In the genomic region with DNA sequence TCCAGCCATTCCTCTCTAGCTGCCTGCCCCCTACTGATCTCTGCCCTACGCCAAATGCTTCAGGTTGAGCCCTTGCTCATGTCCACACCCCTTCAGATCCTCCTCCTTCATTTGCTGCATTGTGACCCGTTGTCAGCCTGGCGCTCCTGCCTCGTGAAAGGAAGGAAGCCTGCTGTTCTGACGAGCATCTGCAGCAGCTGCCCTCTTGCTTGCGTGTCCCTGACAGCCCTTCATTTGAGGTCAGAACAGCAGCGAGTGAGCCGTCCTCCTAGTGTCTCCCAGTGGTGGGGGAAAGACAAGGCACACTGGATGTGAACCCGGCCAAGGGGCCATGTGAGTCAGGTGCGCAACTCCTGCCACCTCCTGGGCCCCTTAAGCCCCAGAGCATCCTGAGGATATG, we compare ENCODE assay signal across 12 cellular contexts. TPM values are rescaled to one million over a fixed set of nuclear protein-coding genes. Genes with fewer than 3 reads are reported as not detected.
A peak's percentile ranks its signal among the peaks of the same experiment; 100 is the strongest.
DNase-seq lines count a peak whose midpoint lies in the region; ATAC-seq, FAIRE-seq and TF ChIP-seq lines count a peak whose summit lies in the region.
"Had no signal": no experiment of that assay in that cellular context is flagged by ENCODE, and none has a peak within 500 bp of the region (broad histone marks: within the 10 kb centered on the region; RNA-seq: fewer than 3 reads in every experiment).

No MANE protein-coding gene starts in this region.

- peak overlapping the region in 1 of 3 experiments; percentile 27; a peak in 1 of 6 replicates for H3K4me3 ChIP-seq in HepG2 (replicated peaks in 1 of 3; ENCODE audit: insufficient read depth in 1 of 3, low read depth in 2 of 3, low read length in 3 of 3)
- no peak overlapping the region for H3K4me3 ChIP-seq in right lobe of liver
- H3K4me3 ChIP-seq in endodermal cell (ENCODE audit: low read length), result no peak overlapping the region

- no peak for TF ChIP-seq RAD21 in HepG2 (CRISPR knock-in tag; IDR thresholded peaks at IDR 0.05)

- H3K4me1 Mint-ChIP-seq in endodermal cell, result peaks cover 13% of the 10 kb centered on the region
- H3K4me1 Mint-ChIP-seq in activated T-helper 1 cell treated with anti-CD3 and anti-CD28 coated beads, Interleukin-12 subunit alpha, Interleukin-12 subunit beta, Interleukin-2, Interleukin-4 antibody, amounts not matched to agents 30 ng/mL and 10 ng/mL and 1 ng/mL, durations not matched to agents 14 hours and 24 hours and 36 hours (ENCODE audit: low read depth), result peaks cover 11% of the 10 kb centered on the region

- BruUV-seq in HepG2 (replicated peaks; lab: Mats Ljungman, UMichigan), result no TSS peak

- H3K27me3 ChIP-seq in HepG2 (ENCODE audit: control insufficient read depth in 1 of 2, insufficient read depth in 2 of 2, low read length in 2 of 2), result peaks cover 6 to 39% of the 10 kb centered on the region in 2 experiments
- peaks cover 6 to 11% of the 10 kb centered on the region in 2 donors for H3K27me3 ChIP-seq in right lobe of liver
- H3K27me3 ChIP-seq in endodermal cell (ENCODE audit: control insufficient read depth, insufficient read depth, low read length, poor library complexity, severe bottlenecking), result peaks cover 33% of the 10 kb centered on the region

- no peak for FAIRE-seq in HepG2 (lab: Jason Lieb, UNC)
- FAIRE-seq: RCC 7860 had no signal

- TF ChIP-seq POLR2A in HepG2 (IDR thresholded peaks at IDR 0.05; ENCODE audit: insufficient read depth in 1 of 2, low read depth in 2 of 2, low read length in 2 of 2), result no peak
- no peak for TF ChIP-seq POLR2A in right lobe of liver (IDR thresholded peaks at IDR 0.05)

- 9% methylated on average over 8 of the region's 10 CpGs for WGBS in HepG2 (ENCODE audit: low lambda C conversion rate)
- 3% methylated on average over 6 of the region's 10 CpGs for WGBS in right lobe of liver (ENCODE audit: insufficient coverage, low coverage, low lambda C conversion rate, missing lambda C conversion rate)
- 16 to 24% methylated on average over 10 of the region's 10 CpGs for WGBS in endodermal cell (ENCODE audit: insufficient coverage in 1 of 2, insufficient read length in 1 of 2), 2 experiments

- H3K9ac ChIP-seq in HepG2 (ENCODE audit: insufficient read depth, low read depth, low read length) (no peak overlapping the region), endodermal cell (ENCODE audit: extremely low read depth, low read length, poor library complexity, severe bottlenecking) (no peak overlapping the region)

- intact Hi-C loops in HepG2 (cut with micrococcal nuclease; ENCODE audit: unreplicated experiment) (no loop called here), right lobe of liver (cut with DNase I) (no loop called here), left cardiac atrium (cut with DNase I) (no loop called here)
- intact Hi-C loops in activated T-helper 1 cell treated with anti-CD3 and anti-CD28 coated beads, Interleukin-12 subunit alpha, Interleukin-12 subunit beta, Interleukin-2, Interleukin-4 antibody, amounts not matched to agents 30 ng/mL and 10 ng/mL and 1 ng/mL, durations not matched to agents 14 hours and 24 hours and 36 hours (cut with micrococcal nuclease), result no loop called here

- peak overlapping the region; percentile 64 for H3K4me2 ChIP-seq in HepG2 (ENCODE audit: low read depth, low read length)

- H3K27ac ChIP-seq in HepG2 (ENCODE audit: extremely low read length, insufficient read depth, low read length) (no peak overlapping the region), right lobe of liver (no peak overlapping the region), endodermal cell (ENCODE audit: low read depth, low read length) (no peak overlapping the region)

- no peak overlapping the region for H2AFZ ChIP-seq in HepG2 (ENCODE audit: low read length)

- H3K9me3 ChIP-seq in HepG2 (ENCODE audit: low read length) (no peaks in the 10 kb centered on the region), right lobe of liver (no peaks in the 10 kb centered on the region), endodermal cell (ENCODE audit: control insufficient read depth, low read length) (no peaks in the 10 kb centered on the region)

- H4K20me1 ChIP-seq in HepG2 (ENCODE audit: insufficient read depth, low read length), result no peaks in the 10 kb centered on the region

- H3K36me3 ChIP-seq in HepG2 (replicated peaks in 1 of 2; ENCODE audit: control insufficient read depth in 1 of 2, insufficient read depth in 2 of 2, low read length in 2 of 2) (no peaks in the 10 kb centered on the region), right lobe of liver (no peaks in the 10 kb centered on the region), endodermal cell (ENCODE audit: control insufficient read depth, insufficient read depth, low read length) (no peaks in the 10 kb centered on the region)

- peaks cover 67% of the 10 kb centered on the region for H3K27me3 Mint-ChIP-seq in endodermal cell (ENCODE audit: insufficient read depth)
- H3K27me3 Mint-ChIP-seq in activated T-helper 1 cell treated with anti-CD3 and anti-CD28 coated beads, Interleukin-12 subunit alpha, Interleukin-12 subunit beta, Interleukin-2, Interleukin-4 antibody, amounts not matched to agents 30 ng/mL and 10 ng/mL and 1 ng/mL, durations not matched to agents 14 hours and 24 hours and 36 hours (ENCODE audit: insufficient read depth), result peaks cover 54% of the 10 kb centered on the region

- peak; percentile 40; the same call in 1 of the 2 replicates for TF ChIP-seq CTCF in HepG2 (CRISPR knock-in tag; IDR thresholded peaks at IDR 0.05)
- TF ChIP-seq CTCF in right lobe of liver (IDR thresholded peaks at IDR 0.05), result no peak
- TF ChIP-seq CTCF in endodermal cell (conservative IDR thresholded peaks at IDR 0.05), result peak; percentile 63

- POLR2A ChIA-PET in HepG2 (lab: Yijun Ruan, JAX), result interaction anchor here (0.9 kb wide), 1 partner anchor 15 kb away, joined by 3 read pairs; no protein-coding TSS in a partner anchor

- H3K36me3 Mint-ChIP-seq in endodermal cell (ENCODE audit: low read depth), result no peaks in the 10 kb centered on the region
- H3K36me3 Mint-ChIP-seq in activated T-helper 1 cell treated with anti-CD3 and anti-CD28 coated beads, Interleukin-12 subunit alpha, Interleukin-12 subunit beta, Interleukin-2, Interleukin-4 antibody, amounts not matched to agents 30 ng/mL and 10 ng/mL and 1 ng/mL, durations not matched to agents 14 hours and 24 hours and 36 hours (ENCODE audit: low read depth), result no peaks in the 10 kb centered on the region

- CTCF ChIA-PET in HepG2 (lab: Yijun Ruan, JAX; ENCODE audit: low intra/inter-chr PET ratio, low total read pairs), result no interaction called here

- peaks cover 8% of the 10 kb centered on the region for H3K9me3 Mint-ChIP-seq in endodermal cell
- no peaks in the 10 kb centered on the region for H3K9me3 Mint-ChIP-seq in activated T-helper 1 cell treated with anti-CD3 and anti-CD28 coated beads, Interleukin-12 subunit alpha, Interleukin-12 subunit beta, Interleukin-2, Interleukin-4 antibody, amounts not matched to agents 30 ng/mL and 10 ng/mL and 1 ng/mL, durations not matched to agents 14 hours and 24 hours and 36 hours
- H3K9me3 Mint-ChIP-seq: natural killer cell treated with Interleukin-12 subunit alpha and Interleukin-12 subunit beta and Interleukin-15 and Interleukin-18, amount 100 ng/mL, for 72 hours had no signal

- no peak overlapping the region for H3K4me3 Mint-ChIP-seq in endodermal cell
- H3K4me3 Mint-ChIP-seq in activated T-helper 1 cell treated with anti-CD3 and anti-CD28 coated beads, Interleukin-12 subunit alpha, Interleukin-12 subunit beta, Interleukin-2, Interleukin-4 antibody, amounts not matched to agents 30 ng/mL and 10 ng/mL and 1 ng/mL, durations not matched to agents 14 hours and 24 hours and 36 hours, result no peak overlapping the region
- H3K4me3 Mint-ChIP-seq: natural killer cell treated with Interleukin-12 subunit alpha and Interleukin-12 subunit beta and Interleukin-15 and Interleukin-18, amount 100 ng/mL, for 72 hours had no signal

- TF ChIP-seq EP300 in HepG2 (IDR thresholded peaks at IDR 0.05; ENCODE audit: low read depth in 2 of 2, low read length in 2 of 2) (no peak), HepG2 (CRISPR knock-in tag; IDR thresholded peaks at IDR 0.05; ENCODE audit: borderline replicate concordance) (no peak)

- in situ Hi-C loops in HepG2 (cut with HindIII; ENCODE audit: extremely low pct_ligation_motif_present, low pct_unique_long_range_greater_than_20kb), result no loop called here

- H3K4me1 ChIP-seq in HepG2 (ENCODE audit: insufficient read depth, low read length), result peaks cover 27% of the 10 kb centered on the region
- H3K4me1 ChIP-seq in right lobe of liver, result peaks cover 0 to 5% (median 0%) of the 10 kb centered on the region in 4 donors
- H3K4me1 ChIP-seq in endodermal cell (ENCODE audit: control insufficient read depth, insufficient read depth, low read length), result no peaks in the 10 kb centered on the region

- DNase-seq in HepG2 (ENCODE audit: low spot score) (peak; percentile 31), right lobe of liver (no peak), NCI-H2227 treated with DMSO at 0.1 percent for 48 hours (lab: John Stamatoyannopoulos, UW) (peak; percentile 30), endodermal cell (peak; percentile 87), left cardiac atrium (no peak)
- no peak for DNase-seq in activated T-cell treated with anti-CD3 and anti-CD28 coated beads, Interleukin-2, amount 50 U/mL, for 1 hour
- DNase-seq in activated T-helper 1 cell treated with anti-CD3 and anti-CD28 coated beads, Interleukin-12 subunit alpha, Interleukin-12 subunit beta, Interleukin-2, Interleukin-4 antibody, amounts not matched to agents 30 ng/mL and 10 ng/mL and 1 ng/mL, durations not matched to agents 14 hours and 24 hours and 36 hours (ENCODE audit: low spot score), result no peak
- DNase-seq: stimulated activated CD4-positive, alpha-beta T cell treated with anti-CD3 and anti-CD28 coated beads, Interleukin-1b, Interleukin-23, amount 100 ng/mL, for 48 hours had no signal

- peak; percentile 67 for ATAC-seq in HepG2
- no peak for ATAC-seq in right lobe of liver
- no peak for ATAC-seq in left cardiac atrium
- no peak for ATAC-seq in GM21515 (IDR thresholded peaks at IDR 0.05; ENCODE audit: unreplicated experiment)

- H3K79me2 ChIP-seq in HepG2 (ENCODE audit: insufficient read depth, low read length), result no peaks in the 10 kb centered on the region

- H3K27ac Mint-ChIP-seq in endodermal cell, result no peak overlapping the region
- no peak overlapping the region for H3K27ac Mint-ChIP-seq in activated T-helper 1 cell treated with anti-CD3 and anti-CD28 coated beads, Interleukin-12 subunit alpha, Interleukin-12 subunit beta, Interleukin-2, Interleukin-4 antibody, amounts not matched to agents 30 ng/mL and 10 ng/mL and 1 ng/mL, durations not matched to agents 14 hours and 24 hours and 36 hours
- H3K27ac Mint-ChIP-seq: natural killer cell treated with Interleukin-12 subunit alpha and Interleukin-12 subunit beta and Interleukin-15 and Interleukin-18, amount 100 ng/mL, for 72 hours had no signal

RNA-seq across cellular contexts. Expression of a gene that starts 3.0 kb away (rescaled TPM):
- not detected in 2 replicates for total RNA-seq in HepG2 (2016; rRNA removed; fragmentation: Illumina TruSeq; extraction: Trizol)
- total RNA-seq in HepG2 (2016; cell fraction: cytosol; rRNA removed; fragmentation: Illumina TruSeq; extraction: Trizol; ENCODE audit: low read depth), result not detected in 2 replicates
- not detected in 2 replicates for total RNA-seq in HepG2 (2016; cell fraction: insoluble cytoplasmic fraction; rRNA removed; fragmentation: Illumina TruSeq; extraction: Trizol)
- not detected in 2 replicates for total RNA-seq in HepG2 (2016; cell fraction: membrane; rRNA removed; fragmentation: Illumina TruSeq; extraction: Trizol)
- not detected in 2 replicates for total RNA-seq in HepG2 (2016; cell fraction: nucleus; rRNA removed; fragmentation: Illumina TruSeq; extraction: Trizol)
- polyA plus RNA-seq in HepG2 (2011; rRNA removed), result not detected in 2 replicates
- not detected in 2 replicates for polyA plus RNA-seq in HepG2 (2011; cell fraction: cytosol; rRNA removed)
- not detected in 2 replicates for polyA plus RNA-seq in HepG2 (2011; cell fraction: nucleus; rRNA removed)
- polyA plus RNA-seq in HepG2 (2012), result 0.07 TPM in 1 of 2 replicates, not detected in the other
- polyA plus RNA-seq in HepG2 (2016; cell fraction: cytosol; fragmentation: Illumina TruSeq; extraction: Trizol; ENCODE audit: low read depth), result not detected in 2 replicates
- not detected in 2 replicates for polyA plus RNA-seq in HepG2 (2016; cell fraction: insoluble cytoplasmic fraction; fragmentation: Illumina TruSeq; extraction: Trizol; ENCODE audit: low read depth)
- not detected in 2 replicates for polyA plus RNA-seq in HepG2 (2016; cell fraction: membrane; fragmentation: Illumina TruSeq; extraction: Trizol; ENCODE audit: low read depth)
- polyA plus RNA-seq in HepG2 (2016; cell fraction: nucleus; fragmentation: Illumina TruSeq; extraction: Trizol; ENCODE audit: insufficient read depth, low read depth), result not detected in 2 replicates
- not detected in 2 replicates for polyA minus RNA-seq in HepG2 (2011; rRNA and poly(A)+ RNA removed; ENCODE audit: low replicate concordance)
- polyA minus RNA-seq in HepG2 (2011; cell fraction: cytosol; rRNA and poly(A)+ RNA removed), result not detected in 2 replicates
- not detected in 2 replicates for polyA minus RNA-seq in HepG2 (2011; cell fraction: nucleus; rRNA and poly(A)+ RNA removed)
- not detected for total RNA-seq in right lobe of liver
- 1 to 10 TPM; 2.6 to 7.1 TPM for total RNA-seq in endodermal cell
- 13.3 TPM for polyA plus RNA-seq in endodermal cell (2013, experiment 1 of 2)
- 10.5 TPM for polyA plus RNA-seq in endodermal cell (2013, experiment 2 of 2)
- under 1 TPM; 0.18 to 0.42 TPM for total RNA-seq in left cardiac atrium
- total RNA-seq in activated T-helper 1 cell treated with anti-CD3 and anti-CD28 coated beads, Interleukin-12 subunit alpha, Interleukin-12 subunit beta, Interleukin-2, Interleukin-4 antibody, amounts not matched to agents 30 ng/mL and 10 ng/mL and 1 ng/mL, durations not matched to agents 14 hours and 24 hours and 36 hours, result 0.07 and 0.08 TPM in 2 replicates
- total RNA-seq: subcutaneous adipose tissue had no signal

RNA-seq across cellular contexts. Expression of a gene that starts 14.5 kb away (rescaled TPM):
- total RNA-seq in HepG2 (2016; rRNA removed; fragmentation: Illumina TruSeq; extraction: Trizol), result 23.6 and 24.1 TPM in 2 replicates
- total RNA-seq in HepG2 (2016; cell fraction: cytosol; rRNA removed; fragmentation: Illumina TruSeq; extraction: Trizol; ENCODE audit: low read depth), result 9.5 and 12.0 TPM in 2 replicates
- 19.2 and 25.6 TPM in 2 replicates for total RNA-seq in HepG2 (2016; cell fraction: insoluble cytoplasmic fraction; rRNA removed; fragmentation: Illumina TruSeq; extraction: Trizol)
- total RNA-seq in HepG2 (2016; cell fraction: membrane; rRNA removed; fragmentation: Illumina TruSeq; extraction: Trizol), result 22.5 and 24.6 TPM in 2 replicates
- 23.6 and 28.7 TPM in 2 replicates for total RNA-seq in HepG2 (2016; cell fraction: nucleus; rRNA removed; fragmentation: Illumina TruSeq; extraction: Trizol)
- 54.3 and 55.3 TPM in 2 replicates for polyA plus RNA-seq in HepG2 (2011; rRNA removed)
- polyA plus RNA-seq in HepG2 (2011; cell fraction: cytosol; rRNA removed), result 26.5 and 29.9 TPM in 2 replicates
- 112 and 139 TPM in 2 replicates for polyA plus RNA-seq in HepG2 (2011; cell fraction: nucleus; rRNA removed)
- polyA plus RNA-seq in HepG2 (2012), result 40.4 and 40.6 TPM in 2 replicates
- 10.8 and 12.9 TPM in 2 replicates for polyA plus RNA-seq in HepG2 (2016; cell fraction: cytosol; fragmentation: Illumina TruSeq; extraction: Trizol; ENCODE audit: low read depth)
- 33.3 and 40.1 TPM in 2 replicates for polyA plus RNA-seq in HepG2 (2016; cell fraction: insoluble cytoplasmic fraction; fragmentation: Illumina TruSeq; extraction: Trizol; ENCODE audit: low read depth)
- 24.4 and 28.3 TPM in 2 replicates for polyA plus RNA-seq in HepG2 (2016; cell fraction: membrane; fragmentation: Illumina TruSeq; extraction: Trizol; ENCODE audit: low read depth)
- 82.1 and 94.6 TPM in 2 replicates for polyA plus RNA-seq in HepG2 (2016; cell fraction: nucleus; fragmentation: Illumina TruSeq; extraction: Trizol; ENCODE audit: insufficient read depth, low read depth)
- polyA minus RNA-seq in HepG2 (2011; rRNA and poly(A)+ RNA removed; ENCODE audit: low replicate concordance), result 80.0 and 92.0 TPM in 2 replicates
- 13.9 and 16.4 TPM in 2 replicates for polyA minus RNA-seq in HepG2 (2011; cell fraction: cytosol; rRNA and poly(A)+ RNA removed)
- polyA minus RNA-seq in HepG2 (2011; cell fraction: nucleus; rRNA and poly(A)+ RNA removed), result 55.5 and 59.3 TPM in 2 replicates
- 10 to 100 TPM; 11.9 to 22.3 (median 18.3) TPM for total RNA-seq in right lobe of liver
- 100 to 1,000 TPM in 1 of 2 donors, 10 to 100 TPM in 1; 74.4 to 146 TPM for total RNA-seq in endodermal cell
- polyA plus RNA-seq in endodermal cell (2013, experiment 1 of 2), result 82.8 TPM
- polyA plus RNA-seq in endodermal cell (2013, experiment 2 of 2), result 70.6 TPM
- total RNA-seq in left cardiac atrium, result 10 to 100 TPM; 28.3 to 31.2 TPM
- 79.6 and 89.8 TPM in 2 replicates for total RNA-seq in activated T-helper 1 cell treated with anti-CD3 and anti-CD28 coated beads, Interleukin-12 subunit alpha, Interleukin-12 subunit beta, Interleukin-2, Interleukin-4 antibody, amounts not matched to agents 30 ng/mL and 10 ng/mL and 1 ng/mL, durations not matched to agents 14 hours and 24 hours and 36 hours

RNA-seq across cellular contexts. Expression of a gene that starts 20.2 kb away (rescaled TPM):
- total RNA-seq in HepG2 (2016; rRNA removed; fragmentation: Illumina TruSeq; extraction: Trizol) (38.0 and 40.0 TPM in 2 replicates), right lobe of liver (10 to 100 TPM; 26.7 to 49.5 (median 30.6) TPM), endodermal cell (10 to 100 TPM; 43.3 to 69.2 TPM), left cardiac atrium (10 to 100 TPM; 61.3 to 71.2 TPM)
- 16.6 and 19.7 TPM in 2 replicates for total RNA-seq in HepG2 (2016; cell fraction: cytosol; rRNA removed; fragmentation: Illumina TruSeq; extraction: Trizol; ENCODE audit: low read depth)
- total RNA-seq in HepG2 (2016; cell fraction: insoluble cytoplasmic fraction; rRNA removed; fragmentation: Illumina TruSeq; extraction: Trizol), result 38.4 and 43.8 TPM in 2 replicates
- 33.7 and 38.9 TPM in 2 replicates for total RNA-seq in HepG2 (2016; cell fraction: membrane; rRNA removed; fragmentation: Illumina TruSeq; extraction: Trizol)
- 20.4 and 24.9 TPM in 2 replicates for total RNA-seq in HepG2 (2016; cell fraction: nucleus; rRNA removed; fragmentation: Illumina TruSeq; extraction: Trizol)
- 71.4 and 73.6 TPM in 2 replicates for polyA plus RNA-seq in HepG2 (2011; rRNA removed)
- 68.4 and 72.5 TPM in 2 replicates for polyA plus RNA-seq in HepG2 (2011; cell fraction: cytosol; rRNA removed)
- 96.7 and 97.8 TPM in 2 replicates for polyA plus RNA-seq in HepG2 (2011; cell fraction: nucleus; rRNA removed)
- polyA plus RNA-seq in HepG2 (2012), result 27.8 and 28.6 TPM in 2 replicates
- polyA plus RNA-seq in HepG2 (2016; cell fraction: cytosol; fragmentation: Illumina TruSeq; extraction: Trizol; ENCODE audit: low read depth), result 16.8 and 17.8 TPM in 2 replicates
- 43.9 and 53.4 TPM in 2 replicates for polyA plus RNA-seq in HepG2 (2016; cell fraction: insoluble cytoplasmic fraction; fragmentation: Illumina TruSeq; extraction: Trizol; ENCODE audit: low read depth)
- polyA plus RNA-seq in HepG2 (2016; cell fraction: membrane; fragmentation: Illumina TruSeq; extraction: Trizol; ENCODE audit: low read depth), result 27.8 and 32.9 TPM in 2 replicates
- 43.1 and 49.0 TPM in 2 replicates for polyA plus RNA-seq in HepG2 (2016; cell fraction: nucleus; fragmentation: Illumina TruSeq; extraction: Trizol; ENCODE audit: insufficient read depth, low read depth)
- 54.1 and 62.8 TPM in 2 replicates for polyA minus RNA-seq in HepG2 (2011; rRNA and poly(A)+ RNA removed; ENCODE audit: low replicate concordance)
- polyA minus RNA-seq in HepG2 (2011; cell fraction: cytosol; rRNA and poly(A)+ RNA removed), result 14.6 and 16.3 TPM in 2 replicates
- polyA minus RNA-seq in HepG2 (2011; cell fraction: nucleus; rRNA and poly(A)+ RNA removed), result 9.7 and 12.6 TPM in 2 replicates
- 36.9 TPM for polyA plus RNA-seq in endodermal cell (2013, experiment 1 of 2)
- 34.1 TPM for polyA plus RNA-seq in endodermal cell (2013, experiment 2 of 2)
- total RNA-seq in activated T-helper 1 cell treated with anti-CD3 and anti-CD28 coated beads, Interleukin-12 subunit alpha, Interleukin-12 subunit beta, Interleukin-2, Interleukin-4 antibody, amounts not matched to agents 30 ng/mL and 10 ng/mL and 1 ng/mL, durations not matched to agents 14 hours and 24 hours and 36 hours, result 34.6 and 36.2 TPM in 2 replicates

RNA-seq across cellular contexts. Expression of a gene that starts 40.7 kb away (rescaled TPM):
- total RNA-seq in HepG2 (2016; rRNA removed; fragmentation: Illumina TruSeq; extraction: Trizol) (12.7 and 14.4 TPM in 2 replicates), right lobe of liver (10 to 100 TPM; 10.6 to 20.0 (median 17.0) TPM), endodermal cell (10 to 100 TPM; 30.5 to 60.3 TPM), left cardiac atrium (10 to 100 TPM; 16.8 to 28.5 TPM)
- total RNA-seq in HepG2 (2016; cell fraction: cytosol; rRNA removed; fragmentation: Illumina TruSeq; extraction: Trizol; ENCODE audit: low read depth), result 2.9 and 3.4 TPM in 2 replicates
- 13.3 and 14.0 TPM in 2 replicates for total RNA-seq in HepG2 (2016; cell fraction: insoluble cytoplasmic fraction; rRNA removed; fragmentation: Illumina TruSeq; extraction: Trizol)
- total RNA-seq in HepG2 (2016; cell fraction: membrane; rRNA removed; fragmentation: Illumina TruSeq; extraction: Trizol), result 5.1 and 6.2 TPM in 2 replicates
- 11.6 and 13.4 TPM in 2 replicates for total RNA-seq in HepG2 (2016; cell fraction: nucleus; rRNA removed; fragmentation: Illumina TruSeq; extraction: Trizol)
- 32.4 and 34.2 TPM in 2 replicates for polyA plus RNA-seq in HepG2 (2011; rRNA removed)
- polyA plus RNA-seq in HepG2 (2011; cell fraction: cytosol; rRNA removed), result 22.0 and 28.2 TPM in 2 replicates
- 105 and 110 TPM in 2 replicates for polyA plus RNA-seq in HepG2 (2011; cell fraction: nucleus; rRNA removed)
- polyA plus RNA-seq in HepG2 (2012), result 22.9 and 25.8 TPM in 2 replicates
- 2.6 and 2.9 TPM in 2 replicates for polyA plus RNA-seq in HepG2 (2016; cell fraction: cytosol; fragmentation: Illumina TruSeq; extraction: Trizol; ENCODE audit: low read depth)
- polyA plus RNA-seq in HepG2 (2016; cell fraction: insoluble cytoplasmic fraction; fragmentation: Illumina TruSeq; extraction: Trizol; ENCODE audit: low read depth), result 12.1 and 12.8 TPM in 2 replicates
- 3.7 and 4.9 TPM in 2 replicates for polyA plus RNA-seq in HepG2 (2016; cell fraction: membrane; fragmentation: Illumina TruSeq; extraction: Trizol; ENCODE audit: low read depth)
- polyA plus RNA-seq in HepG2 (2016; cell fraction: nucleus; fragmentation: Illumina TruSeq; extraction: Trizol; ENCODE audit: insufficient read depth, low read depth), result 28.8 and 29.1 TPM in 2 replicates
- polyA minus RNA-seq in HepG2 (2011; rRNA and poly(A)+ RNA removed; ENCODE audit: low replicate concordance), result 11.6 and 18.9 TPM in 2 replicates
- polyA minus RNA-seq in HepG2 (2011; cell fraction: cytosol; rRNA and poly(A)+ RNA removed), result 3.6 and 5.9 TPM in 2 replicates
- polyA minus RNA-seq in HepG2 (2011; cell fraction: nucleus; rRNA and poly(A)+ RNA removed), result 25.4 and 28.7 TPM in 2 replicates
- 57.0 TPM for polyA plus RNA-seq in endodermal cell (2013, experiment 1 of 2)
- 48.0 TPM for polyA plus RNA-seq in endodermal cell (2013, experiment 2 of 2)
- 14.6 and 15.0 TPM in 2 replicates for total RNA-seq in activated T-helper 1 cell treated with anti-CD3 and anti-CD28 coated beads, Interleukin-12 subunit alpha, Interleukin-12 subunit beta, Interleukin-2, Interleukin-4 antibody, amounts not matched to agents 30 ng/mL and 10 ng/mL and 1 ng/mL, durations not matched to agents 14 hours and 24 hours and 36 hours

RNA-seq across cellular contexts. Expression of a gene that starts 49.3 kb away (rescaled TPM):
- 88.1 and 95.8 TPM in 2 replicates for total RNA-seq in HepG2 (2016; rRNA removed; fragmentation: Illumina TruSeq; extraction: Trizol)
- total RNA-seq in HepG2 (2016; cell fraction: cytosol; rRNA removed; fragmentation: Illumina TruSeq; extraction: Trizol; ENCODE audit: low read depth), result 20.8 and 28.2 TPM in 2 replicates
- 86.9 and 96.5 TPM in 2 replicates for total RNA-seq in HepG2 (2016; cell fraction: insoluble cytoplasmic fraction; rRNA removed; fragmentation: Illumina TruSeq; extraction: Trizol)
- total RNA-seq in HepG2 (2016; cell fraction: membrane; rRNA removed; fragmentation: Illumina TruSeq; extraction: Trizol), result 41.7 and 71.5 TPM in 2 replicates
- 50.4 and 54.8 TPM in 2 replicates for total RNA-seq in HepG2 (2016; cell fraction: nucleus; rRNA removed; fragmentation: Illumina TruSeq; extraction: Trizol)
- 167 and 178 TPM in 2 replicates for polyA plus RNA-seq in HepG2 (2011; rRNA removed)
- 182 and 203 TPM in 2 replicates for polyA plus RNA-seq in HepG2 (2011; cell fraction: cytosol; rRNA removed)
- 234 and 240 TPM in 2 replicates for polyA plus RNA-seq in HepG2 (2011; cell fraction: nucleus; rRNA removed)
- 94.9 and 97.7 TPM in 2 replicates for polyA plus RNA-seq in HepG2 (2012)
- polyA plus RNA-seq in HepG2 (2016; cell fraction: cytosol; fragmentation: Illumina TruSeq; extraction: Trizol; ENCODE audit: low read depth), result 31.3 and 48.0 TPM in 2 replicates
- polyA plus RNA-seq in HepG2 (2016; cell fraction: insoluble cytoplasmic fraction; fragmentation: Illumina TruSeq; extraction: Trizol; ENCODE audit: low read depth), result 178 and 184 TPM in 2 replicates
- polyA plus RNA-seq in HepG2 (2016; cell fraction: membrane; fragmentation: Illumina TruSeq; extraction: Trizol; ENCODE audit: low read depth), result 69.7 and 93.5 TPM in 2 replicates
- 128 and 129 TPM in 2 replicates for polyA plus RNA-seq in HepG2 (2016; cell fraction: nucleus; fragmentation: Illumina TruSeq; extraction: Trizol; ENCODE audit: insufficient read depth, low read depth)
- 127 and 179 TPM in 2 replicates for polyA minus RNA-seq in HepG2 (2011; rRNA and poly(A)+ RNA removed; ENCODE audit: low replicate concordance)
- 36.1 and 36.7 TPM in 2 replicates for polyA minus RNA-seq in HepG2 (2011; cell fraction: cytosol; rRNA and poly(A)+ RNA removed)
- 47.3 and 50.7 TPM in 2 replicates for polyA minus RNA-seq in HepG2 (2011; cell fraction: nucleus; rRNA and poly(A)+ RNA removed)
- 100 to 1,000 TPM; 104 to 185 (median 134) TPM for total RNA-seq in right lobe of liver
- 100 to 1,000 TPM; 219 to 393 TPM for total RNA-seq in endodermal cell
- 177 TPM for polyA plus RNA-seq in endodermal cell (2013, experiment 1 of 2)
- polyA plus RNA-seq in endodermal cell (2013, experiment 2 of 2), result 169 TPM
- 100 to 1,000 TPM; 118 to 149 TPM for total RNA-seq in left cardiac atrium
- 159 and 161 TPM in 2 replicates for total RNA-seq in activated T-helper 1 cell treated with anti-CD3 and anti-CD28 coated beads, Interleukin-12 subunit alpha, Interleukin-12 subunit beta, Interleukin-2, Interleukin-4 antibody, amounts not matched to agents 30 ng/mL and 10 ng/mL and 1 ng/mL, durations not matched to agents 14 hours and 24 hours and 36 hours

Comparison
In these comparisons a context has a peak if more than half of its experiments do, and no peak if none do; other contexts are left out.
1. DNase-seq: peak in HepG2 (single experiment), NCI-H2227 treated with DMSO at 0.1 percent for 48 hours (single experiment) and endodermal cell (single experiment); none in right lobe of liver (0 of 3), left cardiac atrium (single experiment), activated T-cell treated with anti-CD3 and anti-CD28 coated beads, Interleukin-2, amount 50 U/mL, for 1 hour (single experiment) and activated T-helper 1 cell treated with anti-CD3 and anti-CD28 coated beads, Interleukin-12 subunit alpha, Interleukin-12 subunit beta, Interleukin-2, Interleukin-4 antibody, amounts not matched to agents 30 ng/mL and 10 ng/mL and 1 ng/mL, durations not matched to agents 14 hours and 24 hours and 36 hours (single experiment).
2. CTCF ChIP-seq: peak in HepG2 (single experiment) and endodermal cell (single experiment); none in right lobe of liver (0 of 4).